8 cellular contexts compared by ENCODE assay signal in the genomic region with DNA sequence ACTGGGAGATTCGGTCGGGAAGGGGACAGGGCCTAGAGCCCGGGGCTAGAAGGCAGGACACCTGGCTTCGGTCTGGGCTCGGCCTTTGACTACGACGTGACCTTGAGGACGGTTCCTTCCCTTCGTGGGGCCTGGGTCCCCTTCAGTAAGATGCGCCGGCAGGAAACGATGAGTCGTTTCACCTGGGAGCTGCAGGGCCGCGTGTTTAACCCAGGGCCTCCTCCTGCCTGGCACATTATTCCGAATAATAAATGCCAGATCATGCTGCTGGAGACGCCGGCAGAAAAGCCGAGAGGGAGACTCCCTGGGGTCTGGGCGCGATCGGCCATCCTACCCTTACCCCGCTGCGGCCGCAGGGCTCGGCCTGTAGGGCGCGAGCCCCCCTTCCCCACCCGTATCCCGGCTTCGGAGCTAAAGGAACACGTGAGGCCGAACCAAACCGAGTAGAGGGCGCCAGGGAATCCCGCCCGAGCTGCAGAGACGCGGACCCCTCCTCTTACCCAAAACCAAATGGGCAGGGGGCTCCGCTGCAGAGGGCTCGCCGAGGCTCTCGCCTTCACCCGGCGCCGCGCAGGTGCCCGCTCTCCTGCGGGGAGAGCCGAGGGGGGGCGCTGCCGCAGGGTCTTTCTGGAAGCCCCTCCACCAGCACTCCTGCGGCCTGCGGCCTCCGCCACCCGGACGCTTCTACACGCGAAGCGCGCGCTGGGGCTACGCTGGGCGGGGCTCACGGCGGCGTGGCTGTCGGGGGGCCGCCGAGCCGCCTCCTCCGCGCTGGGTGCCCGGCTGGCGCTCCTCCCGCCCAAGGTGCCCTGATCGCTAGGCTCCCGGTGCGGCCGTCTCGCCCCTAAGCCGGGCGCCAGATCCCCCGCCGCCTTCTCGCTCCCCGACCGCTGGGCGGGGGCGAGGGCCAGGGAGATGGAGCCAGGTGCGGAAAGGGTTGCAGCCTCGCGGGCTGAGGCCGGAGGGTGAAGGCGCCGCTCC. TPM values are rescaled to one million over a fixed set of nuclear protein-coding genes. Genes with fewer than 3 reads are reported as not detected.
DNase-seq lines count a peak whose midpoint lies in the region; ATAC-seq and TF ChIP-seq lines count a peak whose summit lies in the region.

A gene with protein sequence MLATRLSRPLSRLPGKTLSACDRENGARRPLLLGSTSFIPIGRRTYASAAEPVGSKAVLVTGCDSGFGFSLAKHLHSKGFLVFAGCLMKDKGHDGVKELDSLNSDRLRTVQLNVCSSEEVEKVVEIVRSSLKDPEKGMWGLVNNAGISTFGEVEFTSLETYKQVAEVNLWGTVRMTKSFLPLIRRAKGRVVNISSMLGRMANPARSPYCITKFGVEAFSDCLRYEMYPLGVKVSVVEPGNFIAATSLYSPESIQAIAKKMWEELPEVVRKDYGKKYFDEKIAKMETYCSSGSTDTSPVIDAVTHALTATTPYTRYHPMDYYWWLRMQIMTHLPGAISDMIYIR (minus strand): TSS at position 688 of the 981 bp plus-strand sequence. CDS start 9,525 bp downstream, outside the sequence.

- H3K9me3 Mint-ChIP-seq in natural killer cell, result no peaks in the 10 kb centered on the region

- H3K36me3 Mint-ChIP-seq in natural killer cell, result no peaks in the 10 kb centered on the region

- H3K27ac ChIP-seq in epithelial cell of prostate, result peak within 1 kb of the TSS; percentile 64

- intact Hi-C loops in natural killer cell (cut with micrococcal nuclease), result no loop called here

- H3K4me3 Mint-ChIP-seq in natural killer cell, result peak within 1 kb of the TSS; percentile 89

- DNase-seq in SHP77 (lab: John Stamatoyannopoulos, UW), result peak; percentile 20 to 28
- DNase-seq in SHP77 treated with DMSO at 0.1 percent for 48 hours (lab: John Stamatoyannopoulos, UW), result no peak
- DNase-seq in NCI-H748 treated with DMSO at 0.1 percent for 48 hours (lab: John Stamatoyannopoulos, UW), result peak; percentile 3
- DNase-seq in activated CD8-positive, alpha-beta memory T cell treated with anti-CD3 and anti-CD28 coated beads, Interleukin-2, amount 50 U/mL, for 4 hours, result peak; percentile 66
- no peak for DNase-seq in epithelial cell of prostate (ENCODE audit: low read depth, low spot score)
- DNase-seq in natural killer cell, result peak; percentile 50
- DNase-seq in stimulated activated naive CD8-positive, alpha-beta T cell treated with anti-CD3 and anti-CD28 coated beads, Interleukin-15, Interleukin-2, amounts not matched to agents 100 U/mL and 50 U/mL, for 24 hours, result peak; percentile 84

- peaks cover 9 to 16% of the 10 kb centered on the region in 2 donors for H3K4me1 Mint-ChIP-seq in natural killer cell

- peak within 1 kb of the TSS; percentile 79 to 85 for H3K27ac Mint-ChIP-seq in natural killer cell

- ATAC-seq in HG03103 (IDR thresholded peaks at IDR 0.05; ENCODE audit: low read depth, unreplicated experiment) (peak; percentile 31), natural killer cell (peak; percentile 33 to 36 (median 36))
- peak; percentile 57 for ATAC-seq in stimulated activated naive CD8-positive, alpha-beta T cell treated with anti-CD3 and anti-CD28 coated beads, Interleukin-15, Interleukin-2, amounts not matched to agents 100 U/mL and 50 U/mL, for 24 hours

- H3K27me3 Mint-ChIP-seq in natural killer cell (ENCODE audit: low read depth in 2 of 2), result peaks cover 13 to 21% of the 10 kb centered on the region in 2 donors

- TF ChIP-seq CTCF in natural killer cell (IDR thresholded peaks at IDR 0.05), result no peak

RNA-seq across cellular contexts. Expression of the gene that starts here (rescaled TPM):
- 10 to 100 TPM; 14.0 to 24.5 (median 17.4) TPM for total RNA-seq in natural killer cell

Comparison
In these comparisons a context has a peak if more than half of its experiments do, and no peak if none do; other contexts are left out.
1. DNase-seq: peak in SHP77 (2 of 2), NCI-H748 treated with DMSO at 0.1 percent for 48 hours (single experiment), activated CD8-positive, alpha-beta memory T cell treated with anti-CD3 and anti-CD28 coated beads, Interleukin-2, amount 50 U/mL, for 4 hours (single experiment), natural killer cell (single experiment) and stimulated activated naive CD8-positive, alpha-beta T cell treated with anti-CD3 and anti-CD28 coated beads, Interleukin-15, Interleukin-2, amounts not matched to agents 100 U/mL and 50 U/mL, for 24 hours (single experiment); none in SHP77 treated with DMSO at 0.1 percent for 48 hours (single experiment) and epithelial cell of prostate (single experiment).
2. Peak in every context shown above with its lines, with median percentiles within 50 percentile points of each other: ATAC-seq.